8 cellular contexts compared by ENCODE assay signal in genomic region chr10:102121739-102122372, GRCh38. TPM values are rescaled to one million over a fixed set of nuclear protein-coding genes. Genes with fewer than 3 reads are reported as not detected.
DNase-seq lines count a peak whose midpoint lies in the region; ATAC-seq and TF ChIP-seq lines count a peak whose summit lies in the region.

No MANE protein-coding gene starts in this region.

- H3K9me3 ChIP-seq in prostate gland, result no peaks in the 10 kb centered on the region

- peak overlapping the region in 1 of 2 donors; percentile 70 for H3K4me3 ChIP-seq in prostate gland

- no peaks in the 10 kb centered on the region for H3K9me3 Mint-ChIP-seq in T-cell

- H3K27ac Mint-ChIP-seq in T-cell, result peak overlapping the region; percentile 95

- H3K36me3 Mint-ChIP-seq in T-cell, result no peaks in the 10 kb centered on the region

- POLR2A ChIA-PET in T-cell (lab: Charles Lee), result no interaction called here

- no peak for TF ChIP-seq POLR2A in prostate gland (IDR thresholded peaks at IDR 0.05)

- H3K4me1 ChIP-seq in foreskin keratinocyte, result peaks cover 6% of the 10 kb centered on the region
- H3K4me1 ChIP-seq in prostate gland (replicated peaks), result peaks cover 20% of the 10 kb centered on the region

- no peak overlapping the region for H3K27ac ChIP-seq in foreskin keratinocyte
- peak overlapping the region; percentile 92 to 96 for H3K27ac ChIP-seq in prostate gland

- no peaks in the 10 kb centered on the region for H3K27me3 Mint-ChIP-seq in T-cell

- H3K4me1 Mint-ChIP-seq in T-cell, result peaks cover 38 to 46% (median 42%) of the 10 kb centered on the region in 3 donors

- no peaks in the 10 kb centered on the region for H3K36me3 ChIP-seq in prostate gland

- WGBS in prostate gland, result 41% methylated on average over 6 of the region's 6 CpGs

- peak overlapping the region; percentile 84 to 87 (median 87) for H3K4me3 Mint-ChIP-seq in T-cell

- peak; percentile 62 for DNase-seq in G401 (ENCODE audit: low spot score)
- no peak for DNase-seq in T-cell
- DNase-seq in foreskin keratinocyte, result no peak
- DNase-seq in prostate gland (ENCODE audit: low spot score), result no peak
- no peak for DNase-seq in stimulated activated CD4-positive, alpha-beta T cell treated with anti-CD3 and anti-CD28 coated beads, Interleukin-4, amount 100 ng/mL, for 24 hours

- in situ Hi-C loops in G401 (cut with HindIII; ENCODE audit: low sequenced_read_pairs), result no loop called here

- ATAC-seq in T-cell (replicated peaks in 1 of 4), result no peak
- no peak for ATAC-seq in foreskin keratinocyte
- ATAC-seq in HG03095 (IDR thresholded peaks at IDR 0.05; ENCODE audit: unreplicated experiment), result no peak
- ATAC-seq in HG03442 (IDR thresholded peaks at IDR 0.05; ENCODE audit: unreplicated experiment), result no peak
- ATAC-seq in HG03571 (IDR thresholded peaks at IDR 0.05; ENCODE audit: unreplicated experiment), result no peak

- TF ChIP-seq CTCF in foreskin keratinocyte (conservative IDR thresholded peaks at IDR 0.05), result peak; percentile 6
- TF ChIP-seq CTCF in prostate gland (IDR thresholded peaks at IDR 0.05), result no peak

- H3K27me3 ChIP-seq in foreskin keratinocyte (no peaks in the 10 kb centered on the region), prostate gland (replicated peaks; ENCODE audit: insufficient read depth) (no peaks in the 10 kb centered on the region)

- intact Hi-C loops in prostate gland (cut with DNase I), result no loop called here

- CTCF ChIA-PET in T-cell (lab: Charles Lee), result interaction anchor here (0.8 to 1.9 kb wide), 2 partner anchors 10 kb away, joined by 6 to 9 read pairs; partner anchors contain the start of gene PPRC1 (in 1 of the 2)

RNA-seq across cellular contexts. Expression of gene LDB1, which starts 1.7 kb away (rescaled TPM):
- total RNA-seq in G401 (2014; rRNA removed; shearing (Covaris generic)), result 59.7 and 62.5 TPM in 2 replicates
- total RNA-seq in T-cell (100 to 1,000 TPM; 120 to 147 (median 126) TPM), foreskin keratinocyte (65.7 and 65.8 TPM in 2 replicates), prostate gland (10 to 100 TPM; 55.0 to 91.5 TPM)
- 38.6 and 41.4 TPM in 2 replicates for polyA plus RNA-seq in foreskin keratinocyte

RNA-seq across cellular contexts. Expression of gene PPRC1, which starts 11.0 kb away (rescaled TPM):
- 3.8 and 7.0 TPM in 2 replicates for total RNA-seq in G401 (2014; rRNA removed; shearing (Covaris generic))
- total RNA-seq in T-cell, result 10 to 100 TPM; 33.5 to 55.1 (median 51.4) TPM
- total RNA-seq in foreskin keratinocyte, result 46.3 and 47.2 TPM in 2 replicates
- polyA plus RNA-seq in foreskin keratinocyte, result 38.0 and 43.7 TPM in 2 replicates
- 10 to 100 TPM; 19.8 to 24.4 TPM for total RNA-seq in prostate gland

RNA-seq across cellular contexts. Expression of gene NOLC1, which starts 30.3 kb away (rescaled TPM):
- 137 and 202 TPM in 2 replicates for total RNA-seq in G401 (2014; rRNA removed; shearing (Covaris generic))
- total RNA-seq in T-cell (10 to 100 TPM; 40.7 to 69.8 (median 62.4) TPM), foreskin keratinocyte (111 and 128 TPM in 2 replicates), prostate gland (10 to 100 TPM; 50.3 to 67.9 TPM)
- polyA plus RNA-seq in foreskin keratinocyte, result 65.6 and 82.0 TPM in 2 replicates

RNA-seq across cellular contexts. Expression of gene HPS6, which starts 56.7 kb away (rescaled TPM):
- 55.3 and 71.9 TPM in 2 replicates for total RNA-seq in G401 (2014; rRNA removed; shearing (Covaris generic))
- total RNA-seq in T-cell (10 to 100 TPM; 12.5 to 33.4 (median 26.7) TPM), foreskin keratinocyte (33.9 and 36.1 TPM in 2 replicates), prostate gland (10 to 100 TPM; 26.1 to 35.9 TPM)
- 28.7 and 29.4 TPM in 2 replicates for polyA plus RNA-seq in foreskin keratinocyte
